ENCODE assay signal across 11 cellular contexts in genomic region chr17:21549107-21549687, GRCh38.
DNase-seq lines count a peak whose midpoint lies in the region; ATAC-seq and TF ChIP-seq lines count a peak whose summit lies in the region.
"Had no signal": no experiment of that assay in that cellular context is flagged by ENCODE, and none has a peak within 500 bp of the region (broad histone marks: within the 10 kb centered on the region; RNA-seq: fewer than 3 reads in every experiment).

No MANE protein-coding gene starts in this region.

- peak overlapping the region; percentile 50 for H3K27ac Mint-ChIP-seq in activated T-helper 2 cell treated with anti-CD3 and anti-CD28 coated beads, Interferon-gamma antibody, Interleukin-2, Interleukin-4, amounts not matched to agents 10 μg/mL and 5 μg/mL and 100 μg/mL, durations not matched to agents 14 hours and 24 hours and 36 hours
- H3K27ac Mint-ChIP-seq in memory B cell = no peak overlapping the region

- peaks cover 8% of the 10 kb centered on the region for H3K9me3 Mint-ChIP-seq in activated T-helper 2 cell treated with anti-CD3 and anti-CD28 coated beads, Interferon-gamma antibody, Interleukin-2, Interleukin-4, amounts not matched to agents 10 μg/mL and 5 μg/mL and 100 μg/mL, durations not matched to agents 14 hours and 24 hours and 36 hours
- peaks cover 4% of the 10 kb centered on the region for H3K9me3 Mint-ChIP-seq in memory B cell

- peaks cover 31% of the 10 kb centered on the region for H3K4me1 Mint-ChIP-seq in activated T-helper 2 cell treated with anti-CD3 and anti-CD28 coated beads, Interferon-gamma antibody, Interleukin-2, Interleukin-4, amounts not matched to agents 10 μg/mL and 5 μg/mL and 100 μg/mL, durations not matched to agents 14 hours and 24 hours and 36 hours (ENCODE audit: low read depth)
- H3K4me1 Mint-ChIP-seq in memory B cell = peaks cover 15% of the 10 kb centered on the region

- TF ChIP-seq CTCF in AG04450 (IDR thresholded peaks at IDR 0.05; ENCODE audit: low read depth, low read length) = no peak

- ATAC-seq in memory B cell (ENCODE audit: low read depth) (no peak), esophagus mucosa (no peak), GM19467 (IDR thresholded peaks at IDR 0.05; ENCODE audit: unreplicated experiment) (no peak), HG02571 (IDR thresholded peaks at IDR 0.05; ENCODE audit: unreplicated experiment) (no peak)
- ATAC-seq: left colon, Right ventricle myocardium inferior had no signal

- H3K27ac ChIP-seq in AG04450 (ENCODE audit: low read depth, low read length) = peak overlapping the region; percentile 86
- H3K27ac ChIP-seq: cardiac muscle cell had no signal

- H3K9me3 ChIP-seq in AG04450 (ENCODE audit: control insufficient read depth, insufficient read depth, low read length) = no peaks in the 10 kb centered on the region

- intact Hi-C loops in activated T-helper 2 cell treated with anti-CD3 and anti-CD28 coated beads, Interferon-gamma antibody, Interleukin-2, Interleukin-4, amounts not matched to agents 10 μg/mL and 5 μg/mL and 100 μg/mL, durations not matched to agents 14 hours and 24 hours and 36 hours (cut with micrococcal nuclease) = no loop called here

- H3K27me3 Mint-ChIP-seq in activated T-helper 2 cell treated with anti-CD3 and anti-CD28 coated beads, Interferon-gamma antibody, Interleukin-2, Interleukin-4, amounts not matched to agents 10 μg/mL and 5 μg/mL and 100 μg/mL, durations not matched to agents 14 hours and 24 hours and 36 hours (ENCODE audit: low read depth) = peaks cover 13% of the 10 kb centered on the region
- peaks cover 3% of the 10 kb centered on the region for H3K27me3 Mint-ChIP-seq in memory B cell

- peak overlapping the region; percentile 90 for H3K4me3 ChIP-seq in AG04450 (ENCODE audit: low read depth, low read length)
- H3K4me3 ChIP-seq: cardiac muscle cell had no signal

- CTCF ChIA-PET in AG04450 (lab: Charles Lee) = interaction anchor here (1.2 to 4.7 kb wide), 2 partner anchors 37 to 92 kb away, joined by 5 to 39 read pairs; no protein-coding TSS in a partner anchor

- H3K36me3 Mint-ChIP-seq in activated T-helper 2 cell treated with anti-CD3 and anti-CD28 coated beads, Interferon-gamma antibody, Interleukin-2, Interleukin-4, amounts not matched to agents 10 μg/mL and 5 μg/mL and 100 μg/mL, durations not matched to agents 14 hours and 24 hours and 36 hours (ENCODE audit: low read depth) = peaks cover 41% of the 10 kb centered on the region
- H3K36me3 Mint-ChIP-seq in memory B cell = peaks cover 4% of the 10 kb centered on the region

- no peaks in the 10 kb centered on the region for H3K27me3 ChIP-seq in AG04450 (ENCODE audit: control insufficient read depth, insufficient read depth, low read length)

- POLR2A ChIA-PET in AG04450 (lab: Yijun Ruan, JAX) = interaction anchor here (0.7 kb wide), 1 partner anchor 263 kb away, joined by 5 read pairs; no protein-coding TSS in a partner anchor

- DNase-seq in AG04450 (ENCODE audit: low read depth, low spot score) = no peak
- DNase-seq in HCEC 1CT = peak; percentile 58
- no peak for DNase-seq in activated T-helper 2 cell treated with anti-CD3 and anti-CD28 coated beads, Interferon-gamma antibody, Interleukin-2, Interleukin-4, amounts not matched to agents 10 μg/mL and 5 μg/mL and 100 μg/mL, durations not matched to agents 14 hours and 24 hours and 36 hours (ENCODE audit: low spot score)
- DNase-seq in memory B cell (ENCODE audit: low spot score in 2 of 2) = no peak
- DNase-seq in SIG-M5 treated with dmso at 0.1 percent for 504 hours (lab: John Stamatoyannopoulos, UW; ENCODE audit: unreplicated experiment) = no peak
- DNase-seq: left colon had no signal

- peak overlapping the region; percentile 71 for H3K4me3 Mint-ChIP-seq in activated T-helper 2 cell treated with anti-CD3 and anti-CD28 coated beads, Interferon-gamma antibody, Interleukin-2, Interleukin-4, amounts not matched to agents 10 μg/mL and 5 μg/mL and 100 μg/mL, durations not matched to agents 14 hours and 24 hours and 36 hours (ENCODE audit: low read depth)
- peak overlapping the region; percentile 62 for H3K4me3 Mint-ChIP-seq in memory B cell
